ENCODE assay signal across 9 cellular contexts in the genomic region with DNA sequence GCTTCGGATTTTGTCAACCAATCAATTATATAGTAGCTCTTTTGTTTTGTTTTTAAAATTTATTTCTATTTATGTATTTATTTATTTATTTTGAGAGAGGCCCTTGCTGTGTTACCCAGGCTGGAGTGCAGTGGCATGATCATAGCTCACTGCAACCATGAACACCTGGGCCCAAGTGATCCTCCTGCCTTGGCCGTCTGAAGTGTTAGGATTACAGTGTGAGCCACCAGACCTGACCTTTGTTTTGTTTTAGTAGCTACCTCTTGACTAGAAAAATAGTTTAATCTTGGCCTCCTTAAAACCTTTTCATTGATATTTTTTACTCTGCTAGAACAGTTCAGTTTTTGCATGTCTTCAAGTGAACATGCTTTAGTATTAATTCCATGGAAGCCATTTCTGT. TPM values are rescaled to one million over a fixed set of nuclear protein-coding genes. Genes with fewer than 3 reads are reported as not detected.
DNase-seq lines count a peak whose midpoint lies in the region; ATAC-seq and TF ChIP-seq lines count a peak whose summit lies in the region.
"Had no signal": no experiment of that assay in that cellular context is flagged by ENCODE, and none has a peak within 500 bp of the region (broad histone marks: within the 10 kb centered on the region; RNA-seq: fewer than 3 reads in every experiment).

No MANE protein-coding gene starts in this region.

- DNase-seq in RWPE1 (ENCODE audit: low spot score) (no peak), epithelial cell of prostate (ENCODE audit: low read depth, low spot score) (no peak), psoas muscle (no peak), HT-29 (ENCODE audit: low spot score) (no peak), NCI-H2081 treated with DMSO at 0.1 percent for 48 hours (lab: John Stamatoyannopoulos, UW) (no peak)
- no peak for DNase-seq in stimulated activated naive CD4-positive, alpha-beta T cell (lab: John Stamatoyannopoulos, UW)
- DNase-seq in stimulated activated CD4-positive, alpha-beta T cell treated with anti-CD3 and anti-CD28 coated beads, Interleukin-2, amount 100 ng/mL, for 48 hours = no peak
- DNase-seq: NCI-H510A treated with DMSO at 0.1 percent for 48 hours had no signal

- H3K36me3 ChIP-seq in psoas muscle (ENCODE audit: insufficient read depth in 1 of 2, low read depth in 1 of 2) = no peaks in the 10 kb centered on the region

- peaks cover 63% of the 10 kb centered on the region for H3K4me1 ChIP-seq in psoas muscle

- TF ChIP-seq CTCF in RWPE1 (conservative IDR thresholded peaks at IDR 0.05; ENCODE audit: low read depth) (no peak), psoas muscle (IDR thresholded peaks at IDR 0.05) (no peak)

- CTCF ChIA-PET in RWPE1 (lab: Yijun Ruan, JAX) = no interaction called here

- no peaks in the 10 kb centered on the region for H3K27me3 ChIP-seq in psoas muscle (ENCODE audit: insufficient read depth in 3 of 3, low read length in 2 of 3)

- H3K4me3 ChIP-seq in psoas muscle = peak overlapping the region; percentile 6

- peak overlapping the region; percentile 78 for H3K27ac ChIP-seq in RWPE1
- peak overlapping the region; percentile 80 for H3K27ac ChIP-seq in epithelial cell of prostate
- H3K27ac ChIP-seq in psoas muscle = peak overlapping the region; percentile 71

- WGBS in psoas muscle, 3 donors = 39 to 51% (median 51%) methylated on average over 2 of the region's 2 CpGs

- H3K9me3 ChIP-seq in psoas muscle = no peaks in the 10 kb centered on the region

- POLR2A ChIA-PET in RWPE1 (lab: Yijun Ruan, JAX; ENCODE audit: low non-redundant PET) = no interaction called here

- intact Hi-C loops in psoas muscle (cut with DNase I) = loop anchor here in 1 of 2 donors (5.0 kb wide), 1 partner anchor 38 kb away; no protein-coding TSS in a partner anchor

- ATAC-seq in GM18868 (IDR thresholded peaks at IDR 0.05; ENCODE audit: unreplicated experiment) (peak; percentile 24), psoas muscle (no peak)

RNA-seq across cellular contexts. Expression of a gene that starts 15.1 kb away (rescaled TPM):
- total RNA-seq in psoas muscle = 10 to 100 TPM; 16.4 to 22.8 (median 17.8) TPM
- polyA plus RNA-seq in psoas muscle = 10 to 100 TPM in 1 of 3 donors, 1 to 10 TPM in 2; 4.8 to 13.8 (median 6.2) TPM
- 13.9 and 14.2 TPM in 2 replicates for total RNA-seq in HT-29 (2014; rRNA removed; shearing (Covaris generic))
